In genomic region chr12:26435005-26435404, GRCh38 we compare ENCODE assay signal across 14 cellular contexts.
DNase-seq lines count a peak whose midpoint lies in the region; ATAC-seq and TF ChIP-seq lines count a peak whose summit lies in the region.
"Had no signal": no experiment of that assay in that cellular context is flagged by ENCODE, and none has a peak within 500 bp of the region (broad histone marks: within the 10 kb centered on the region; RNA-seq: fewer than 3 reads in every experiment).

No MANE protein-coding gene starts in this region.

- TF ChIP-seq CTCF in colonic mucosa (IDR thresholded peaks at IDR 0.05), result no peak
- TF ChIP-seq CTCF in right lobe of liver (IDR thresholded peaks at IDR 0.05), result no peak

- H3K4me3 ChIP-seq in colonic mucosa (no peak overlapping the region), right lobe of liver (no peak overlapping the region)
- H3K4me3 ChIP-seq: A549, SK-N-MC had no signal

- H3K27ac ChIP-seq in colonic mucosa (no peak overlapping the region), right lobe of liver (no peak overlapping the region)
- H3K27ac ChIP-seq: A549, SK-N-MC had no signal

- H3K36me3 ChIP-seq in colonic mucosa, result no peaks in the 10 kb centered on the region
- peaks cover 0 to 15% (median 2%) of the 10 kb centered on the region in 4 donors for H3K36me3 ChIP-seq in right lobe of liver

- H3K27me3 ChIP-seq in colonic mucosa (no peaks in the 10 kb centered on the region), right lobe of liver (no peaks in the 10 kb centered on the region)

- H3K4me1 ChIP-seq in colonic mucosa (no peaks in the 10 kb centered on the region), right lobe of liver (peaks cover 0 to 4% (median 2%) of the 10 kb centered on the region in 4 donors)
- H3K4me1 ChIP-seq: A549 had no signal

- DNase-seq in LoVo (ENCODE audit: low spot score) (peak; percentile 9), colonic mucosa (peak; percentile 32), right lobe of liver (no peak), ureter (ENCODE audit: low spot score) (no peak), NCI-H2107 (lab: John Stamatoyannopoulos, UW) (no peak)
- no peak for DNase-seq in activated CD8-positive, alpha-beta memory T cell treated with anti-CD3 and anti-CD28 coated beads, Interleukin-2, amount 50 U/mL, for 48 hours
- DNase-seq: C1 segment of cervical spinal cord; CD4-positive, alpha-beta memory T cell; KG1; NCI-H2171; SIG-M5 had no signal

- ATAC-seq in right lobe of liver, result peak; percentile 38 to 77 (median 63)
- ATAC-seq in GM21526 (IDR thresholded peaks at IDR 0.05; ENCODE audit: low FRiP score, unreplicated experiment), result no peak

- intact Hi-C loops in colonic mucosa (cut with DNase I) (loop anchor here (10.0 kb wide), 2 partner anchors 180 to 220 kb away; no protein-coding TSS in a partner anchor), right lobe of liver (cut with DNase I) (no loop called here)

- no peak for TF ChIP-seq POLR2A in right lobe of liver (IDR thresholded peaks at IDR 0.05)

- H3K9ac ChIP-seq in colonic mucosa (ENCODE audit: low read depth in 2 of 2, low read length in 2 of 2), result no peak overlapping the region

- WGBS in right lobe of liver (ENCODE audit: insufficient coverage, low coverage, low lambda C conversion rate, missing lambda C conversion rate), result 31% methylated on average over 2 of the region's 2 CpGs

- H3K9me3 ChIP-seq in colonic mucosa, result no peaks in the 10 kb centered on the region
- H3K9me3 ChIP-seq in right lobe of liver, result no peaks in the 10 kb centered on the region
- H3K9me3 ChIP-seq: A549 had no signal

Comparison
In these comparisons a context has a peak if more than half of its experiments do, and no peak if none do; other contexts are left out.
1. DNase-seq: peak in LoVo (single experiment) and colonic mucosa (single experiment); none in right lobe of liver (0 of 3), ureter (single experiment), activated CD8-positive, alpha-beta memory T cell treated with anti-CD3 and anti-CD28 coated beads, Interleukin-2, amount 50 U/mL, for 48 hours (single experiment) and NCI-H2107 (single experiment).